ENCODE assay signal across 6 cellular contexts in genomic region chr21:40827509-40827908, GRCh38. TPM values are rescaled to one million over a fixed set of nuclear protein-coding genes. Genes with fewer than 3 reads are reported as not detected.
"Had no signal": no experiment of that assay in that cellular context is flagged by ENCODE, and none has a peak within 500 bp of the region (broad histone marks: within the 10 kb centered on the region; RNA-seq: fewer than 3 reads in every experiment).

No MANE protein-coding gene starts in this region.

- ATAC-seq: HepG2, K562 had no signal

- H3K27ac ChIP-seq: HL-60 had no signal

- H3K4me3 ChIP-seq: K562 had no signal

- DNase-seq: IMR-90 had no signal

- H3K4me3 Mint-ChIP-seq: IgD-negative memory B cell had no signal

RNA-seq across cellular contexts. Expression of gene DSCAM, which starts 19.4 kb away (rescaled TPM):
- total RNA-seq: HepG2, HT-29, K562 had no signal
